ENCODE assay signal across 12 cellular contexts in the genomic region with DNA sequence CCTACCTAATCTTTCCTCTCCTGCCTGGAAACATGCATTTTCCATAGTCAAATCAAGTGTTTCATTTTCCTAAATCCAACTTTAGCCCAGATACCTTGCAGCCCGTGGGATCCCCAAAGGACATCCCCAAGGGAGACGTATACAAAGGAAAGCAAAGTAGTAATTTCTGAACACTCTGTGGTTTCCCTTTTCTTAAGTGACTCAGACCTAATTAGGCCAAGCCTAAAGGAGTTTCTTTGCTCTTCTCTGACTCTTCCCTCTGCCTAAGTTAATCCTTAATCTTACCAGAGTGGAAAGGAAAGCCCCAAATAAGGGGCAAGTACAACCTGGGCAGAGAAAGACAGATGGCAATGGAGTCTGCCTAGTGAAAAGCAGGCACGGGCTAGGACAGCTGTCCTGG.
DNase-seq lines count a peak whose midpoint lies in the region; ATAC-seq, FAIRE-seq and TF ChIP-seq lines count a peak whose summit lies in the region.
"Had no signal": no experiment of that assay in that cellular context is flagged by ENCODE, and none has a peak within 500 bp of the region (broad histone marks: within the 10 kb centered on the region; RNA-seq: fewer than 3 reads in every experiment).

No MANE protein-coding gene starts in this region.

- FAIRE-seq in D721Med (lab: Jason Lieb, UNC) = no peak

- H3K9me3 ChIP-seq in WERI-Rb-1 (ENCODE audit: severe bottlenecking) (peaks cover 1% of the 10 kb centered on the region), prostate gland (no peaks in the 10 kb centered on the region)
- H3K9me3 ChIP-seq: BLaER1 had no signal

- DNase-seq in AG08395 (ENCODE audit: low spot score) (peak; percentile 27), WERI-Rb-1 (peak; percentile 39), anterior cingulate cortex (lab: John Stamatoyannopoulos, UW) (no peak), ACHN (no peak), prostate gland (ENCODE audit: low spot score) (no peak), D721Med (ENCODE audit: insufficient read length, low spot score) (no peak)
- DNase-seq: NCI-H2171; stimulated activated CD4-positive, alpha-beta T cell treated with anti-CD3 and anti-CD28 coated beads, Interleukin-2, amount 100 ng/mL, for 24 hours; SW 1271 had no signal

- no peak for TF ChIP-seq POLR2A in prostate gland (IDR thresholded peaks at IDR 0.05)

- peak; percentile 79 for ATAC-seq in GM19395 (IDR thresholded peaks at IDR 0.05; ENCODE audit: unreplicated experiment)
- peak; percentile 77 for ATAC-seq in HG03045 (IDR thresholded peaks at IDR 0.05; ENCODE audit: unreplicated experiment)

- H3K27ac ChIP-seq in WERI-Rb-1 (peak overlapping the region; percentile 8; the same call in 1 of the 2 replicates), prostate gland (no peak overlapping the region)
- H3K27ac ChIP-seq: BLaER1 had no signal

- intact Hi-C loops in prostate gland (cut with DNase I) = no loop called here

- H3K4me3 ChIP-seq in WERI-Rb-1 (ENCODE audit: low read depth, low read length) = no peak overlapping the region
- no peak overlapping the region for H3K4me3 ChIP-seq in prostate gland
- H3K4me3 ChIP-seq: BLaER1 had no signal

- 87% methylated on average over 3 of the region's 3 CpGs for WGBS in prostate gland

- H3K4me1 ChIP-seq in prostate gland (replicated peaks) = no peaks in the 10 kb centered on the region
- H3K4me1 ChIP-seq: BLaER1 had no signal

- in situ Hi-C loops in ACHN (cut with HindIII; ENCODE audit: low pct_ligation_motif_present, low pct_unique_long_range_greater_than_20kb, low sequenced_read_pairs) = no loop called here

- H3K27me3 ChIP-seq in WERI-Rb-1 (ENCODE audit: insufficient read depth, low read depth, severe bottlenecking) (no peaks in the 10 kb centered on the region), prostate gland (replicated peaks; ENCODE audit: insufficient read depth) (no peaks in the 10 kb centered on the region)
- H3K27me3 ChIP-seq: BLaER1 had no signal

- TF ChIP-seq CTCF in WERI-Rb-1 (IDR thresholded peaks at IDR 0.05; ENCODE audit: low read depth, low read length) (no peak), prostate gland (IDR thresholded peaks at IDR 0.05) (no peak), D721Med (IDR thresholded peaks at IDR 0.05; ENCODE audit: insufficient read depth, missing control alignments) (no peak)

- H3K36me3 ChIP-seq in WERI-Rb-1 (no peaks in the 10 kb centered on the region), prostate gland (no peaks in the 10 kb centered on the region)
- H3K36me3 ChIP-seq: BLaER1 had no signal

Comparison
In these comparisons a context has a peak if more than half of its experiments do, and no peak if none do; other contexts are left out.
1. DNase-seq: peak in AG08395 (single experiment) and WERI-Rb-1 (single experiment); none in anterior cingulate cortex (0 of 58), ACHN (single experiment), prostate gland (single experiment) and D721Med (single experiment).